In genomic region chr5:123089572-123089970, GRCh38 we compare ENCODE assay signal across 8 cellular contexts. TPM values are rescaled to one million over a fixed set of nuclear protein-coding genes. Genes with fewer than 3 reads are reported as not detected.
DNase-seq lines count a peak whose midpoint lies in the region; ATAC-seq lines count a peak whose summit lies in the region.

No MANE protein-coding gene starts in this region.

- peak overlapping the region; percentile 81 for H3K4me3 ChIP-seq in right cardiac atrium (ENCODE audit: low read length)
- peak overlapping the region; percentile 69 for H3K4me3 ChIP-seq in skeletal muscle satellite cell (ENCODE audit: low read length)

- under 1% methylated on average over 41 of the region's 41 CpGs for WGBS in right cardiac atrium

- no peaks in the 10 kb centered on the region for H3K36me3 ChIP-seq in skeletal muscle satellite cell (ENCODE audit: insufficient read depth, low read length)

- H3K27me3 ChIP-seq in right cardiac atrium (ENCODE audit: control insufficient read depth, insufficient read depth) (no peaks in the 10 kb centered on the region), skeletal muscle satellite cell (ENCODE audit: control insufficient read depth, insufficient read depth, low read length) (peaks cover 95% of the 10 kb centered on the region)

- intact Hi-C loops in right cardiac atrium (cut with DNase I): no loop called here

- no peak overlapping the region for H3K27ac ChIP-seq in right cardiac atrium (ENCODE audit: low read length)

- DNase-seq in T1000 (lab: John Stamatoyannopoulos, UW) (peak; percentile 13), right cardiac atrium (peak; percentile 39 to 74 (median 66)), Ammon's horn (ENCODE audit: low spot score) (no peak), NCI-H187 treated with DMSO at 0.1 percent for 48 hours (lab: John Stamatoyannopoulos, UW) (no peak), G401 (ENCODE audit: low spot score) (no peak)

- H3K4me2 ChIP-seq in skeletal muscle satellite cell (ENCODE audit: low read length): peak overlapping the region; percentile 93

- in situ Hi-C loops in G401 (cut with HindIII; ENCODE audit: low sequenced_read_pairs): no loop called here

- ATAC-seq in GM18867 (IDR thresholded peaks at IDR 0.05; ENCODE audit: unreplicated experiment): peak; percentile 11
- ATAC-seq in right cardiac atrium: peak; percentile 55 to 72
- no peak for ATAC-seq in HG03139 (IDR thresholded peaks at IDR 0.05; ENCODE audit: unreplicated experiment)

- H3K9me3 ChIP-seq in right cardiac atrium (ENCODE audit: control insufficient read depth, low read length): no peaks in the 10 kb centered on the region
- no peaks in the 10 kb centered on the region for H3K9me3 ChIP-seq in skeletal muscle satellite cell (replicated peaks; ENCODE audit: low read length)

- H3K4me1 ChIP-seq in right cardiac atrium (ENCODE audit: control insufficient read depth, insufficient read depth, low read length) (peaks cover 4% of the 10 kb centered on the region), skeletal muscle satellite cell (ENCODE audit: control insufficient read depth, insufficient read depth, low read length) (peaks cover 29% of the 10 kb centered on the region)

- H3K9ac ChIP-seq in skeletal muscle satellite cell (ENCODE audit: low read depth, low read length): no peak overlapping the region

RNA-seq across cellular contexts. Expression of gene PRDM6, which starts 0.5 kb away (rescaled TPM):
- 1 to 10 TPM in 3 of 4 donors, under 1 TPM in 1; 0.65 to 2.4 (median 1.5) TPM for total RNA-seq in right cardiac atrium
- 0.48 TPM for polyA plus RNA-seq in right cardiac atrium
- total RNA-seq in skeletal muscle satellite cell (2012; rRNA removed): under 0.01 TPM in 2 replicates
- not detected in 2 replicates for total RNA-seq in G401 (2014; rRNA removed; shearing (Covaris generic))

RNA-seq across cellular contexts. Expression of gene PPIC, which starts 53.0 kb away (rescaled TPM):
- 10 to 100 TPM; 41.8 to 51.3 (median 42.8) TPM for total RNA-seq in right cardiac atrium
- 47.3 TPM for polyA plus RNA-seq in right cardiac atrium
- 19.4 and 20.8 TPM in 2 replicates for total RNA-seq in skeletal muscle satellite cell (2012; rRNA removed)
- 2.3 and 4.1 TPM in 2 replicates for total RNA-seq in G401 (2014; rRNA removed; shearing (Covaris generic))

Comparison
In these comparisons a context has a peak if more than half of its experiments do, and no peak if none do; other contexts are left out.
1. DNase-seq: peak in T1000 (single experiment) and right cardiac atrium (3 of 3); none in Ammon's horn (single experiment), NCI-H187 treated with DMSO at 0.1 percent for 48 hours (single experiment) and G401 (single experiment).